Comparison of ENCODE assay signal across 8 cellular contexts in the genomic region with DNA sequence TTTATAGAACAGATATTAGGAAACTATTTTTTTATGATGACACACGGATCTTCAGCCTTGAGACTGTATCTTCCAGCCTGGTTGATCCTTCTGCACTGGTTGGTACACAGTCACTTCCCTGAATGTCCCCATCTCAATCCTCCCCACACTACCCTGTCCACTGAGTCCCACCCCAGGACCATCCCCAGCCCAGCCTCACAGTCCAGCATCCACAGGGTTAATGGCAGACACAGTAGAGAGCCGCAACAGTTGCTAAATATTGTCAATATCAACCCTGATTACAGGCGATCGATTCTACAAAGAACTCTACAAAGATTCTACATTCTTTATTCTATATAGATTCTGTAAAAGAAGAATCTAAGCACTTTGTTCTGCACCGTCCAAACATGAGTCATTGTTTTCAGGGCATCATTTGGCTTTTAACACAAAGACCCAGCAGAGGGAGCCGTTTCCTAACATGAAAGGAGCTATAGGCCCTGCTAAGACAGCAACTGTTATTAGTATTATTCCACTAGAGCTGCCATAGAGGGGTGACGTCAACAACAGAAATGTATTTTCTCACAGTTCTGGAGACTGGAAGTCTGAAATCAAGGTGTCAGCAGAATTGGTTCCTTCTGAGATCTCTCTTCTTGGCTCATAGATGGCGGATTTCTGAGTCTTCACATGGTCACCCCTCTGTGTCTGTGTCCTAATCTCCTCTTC. TPM values are rescaled to one million over a fixed set of nuclear protein-coding genes. Genes with fewer than 3 reads are reported as not detected.
DNase-seq lines count a peak whose midpoint lies in the region; ATAC-seq, FAIRE-seq and TF ChIP-seq lines count a peak whose summit lies in the region.

No MANE protein-coding gene starts in this region.

- H3K9ac ChIP-seq in DND-41 (ENCODE audit: low read depth, low read length): no peak overlapping the region

- ATAC-seq in DND-41 (ENCODE audit: insufficient read depth, low read depth) (peak; percentile 94), GM21786 (IDR thresholded peaks at IDR 0.05; ENCODE audit: unreplicated experiment) (peak; percentile 80)

- intact Hi-C loops in activated T-helper 1 cell treated with anti-CD3 and anti-CD28 coated beads, Interleukin-12 subunit alpha, Interleukin-12 subunit beta, Interleukin-2, Interleukin-4 antibody, amounts not matched to agents 30 ng/mL and 10 ng/mL and 1 ng/mL, durations not matched to agents 14 hours and 24 hours and 36 hours (cut with micrococcal nuclease): loop anchor here (1.0 to 5.0 kb wide), 6 partner anchors 67 to 408 kb away; a partner anchor contains a TSS
- intact Hi-C loops in thyroid gland (cut with DNase I): loop anchor here (5.0 to 10.0 kb wide), 2 partner anchors 65 to 248 kb away; a partner anchor contains a TSS

- H3K4me2 ChIP-seq in DND-41 (ENCODE audit: insufficient read depth, low read length): no peak overlapping the region

- peak; percentile 79 for FAIRE-seq in RCC 7860 (lab: Jason Lieb, UNC)

- TF ChIP-seq CTCF in DND-41 (IDR thresholded peaks at IDR 0.05; ENCODE audit: borderline replicate concordance, extremely low read depth, low read length, poor library complexity, severe bottlenecking) (peak; percentile 94), LNCAP (IDR thresholded peaks at IDR 0.05) (peak; percentile 65), fibroblast of the aortic adventitia (IDR thresholded peaks at IDR 0.05; ENCODE audit: insufficient read depth, low read length) (peak; percentile 81), thyroid gland (IDR thresholded peaks at IDR 0.05) (peak; percentile 44 to 93 (median 84))

- no peak overlapping the region for H3K27ac Mint-ChIP-seq in activated T-helper 1 cell treated with anti-CD3 and anti-CD28 coated beads, Interleukin-12 subunit alpha, Interleukin-12 subunit beta, Interleukin-2, Interleukin-4 antibody, amounts not matched to agents 30 ng/mL and 10 ng/mL and 1 ng/mL, durations not matched to agents 14 hours and 24 hours and 36 hours

- no peaks in the 10 kb centered on the region for H3K9me3 ChIP-seq in DND-41 (ENCODE audit: insufficient read depth, low read length, severe bottlenecking)
- H3K9me3 ChIP-seq in thyroid gland: no peaks in the 10 kb centered on the region

- peaks cover 27% of the 10 kb centered on the region for H3K4me1 Mint-ChIP-seq in activated T-helper 1 cell treated with anti-CD3 and anti-CD28 coated beads, Interleukin-12 subunit alpha, Interleukin-12 subunit beta, Interleukin-2, Interleukin-4 antibody, amounts not matched to agents 30 ng/mL and 10 ng/mL and 1 ng/mL, durations not matched to agents 14 hours and 24 hours and 36 hours (ENCODE audit: low read depth)

- DNase-seq in DND-41 (peak; percentile 85), RCC 7860 (ENCODE audit: low spot score) (peak; percentile 76), fibroblast of the aortic adventitia (ENCODE audit: low read depth) (peak; percentile 97), nucleus accumbens (lab: John Stamatoyannopoulos, UW) (peak in 49 of 56 donors; percentile 8 to 91 (median 68)), thyroid gland (peak; percentile 79 to 82)
- peak; percentile 67 for DNase-seq in activated T-helper 1 cell treated with anti-CD3 and anti-CD28 coated beads, Interleukin-12 subunit alpha, Interleukin-12 subunit beta, Interleukin-2, Interleukin-4 antibody, amounts not matched to agents 30 ng/mL and 10 ng/mL and 1 ng/mL, durations not matched to agents 14 hours and 24 hours and 36 hours (ENCODE audit: low spot score)

- H3K4me1 ChIP-seq in DND-41 (ENCODE audit: insufficient read depth, low read length) (peaks cover 12% of the 10 kb centered on the region), thyroid gland (peaks cover 0 to 25% of the 10 kb centered on the region in 2 donors)

- no peak overlapping the region for H3K4me3 ChIP-seq in DND-41 (ENCODE audit: low read depth in 1 of 2, low read length in 2 of 2)
- no peak overlapping the region for H3K4me3 ChIP-seq in fibroblast of the aortic adventitia (ENCODE audit: low read depth, low read length)
- no peak overlapping the region for H3K4me3 ChIP-seq in thyroid gland (replicated peaks in 1 of 3)

- H3K27me3 ChIP-seq in DND-41 (ENCODE audit: insufficient read depth, low read length, poor library complexity) (no peaks in the 10 kb centered on the region), thyroid gland (no peaks in the 10 kb centered on the region)

- no peaks in the 10 kb centered on the region for H3K9me3 Mint-ChIP-seq in activated T-helper 1 cell treated with anti-CD3 and anti-CD28 coated beads, Interleukin-12 subunit alpha, Interleukin-12 subunit beta, Interleukin-2, Interleukin-4 antibody, amounts not matched to agents 30 ng/mL and 10 ng/mL and 1 ng/mL, durations not matched to agents 14 hours and 24 hours and 36 hours

- WGBS in thyroid gland, 2 donors: 21 to 24% methylated on average over 8 of the region's 8 CpGs

- H3K79me2 ChIP-seq in DND-41 (ENCODE audit: insufficient read depth, low read length): no peaks in the 10 kb centered on the region

- peaks cover 28% of the 10 kb centered on the region for H3K27me3 Mint-ChIP-seq in activated T-helper 1 cell treated with anti-CD3 and anti-CD28 coated beads, Interleukin-12 subunit alpha, Interleukin-12 subunit beta, Interleukin-2, Interleukin-4 antibody, amounts not matched to agents 30 ng/mL and 10 ng/mL and 1 ng/mL, durations not matched to agents 14 hours and 24 hours and 36 hours (ENCODE audit: insufficient read depth)

- H3K27ac ChIP-seq in DND-41 (ENCODE audit: low read length) (peak overlapping the region; percentile 59), thyroid gland (no peak overlapping the region)

- H3K36me3 Mint-ChIP-seq in activated T-helper 1 cell treated with anti-CD3 and anti-CD28 coated beads, Interleukin-12 subunit alpha, Interleukin-12 subunit beta, Interleukin-2, Interleukin-4 antibody, amounts not matched to agents 30 ng/mL and 10 ng/mL and 1 ng/mL, durations not matched to agents 14 hours and 24 hours and 36 hours (ENCODE audit: low read depth): no peaks in the 10 kb centered on the region

- no peaks in the 10 kb centered on the region for H3K36me3 ChIP-seq in DND-41 (ENCODE audit: insufficient read depth, low read length)
- H3K36me3 ChIP-seq in thyroid gland: no peaks in the 10 kb centered on the region

- no peak for TF ChIP-seq POLR2A in thyroid gland (IDR thresholded peaks at IDR 0.05)

- no peaks in the 10 kb centered on the region for H4K20me1 ChIP-seq in DND-41 (ENCODE audit: insufficient read depth, low read length)

- H2AFZ ChIP-seq in DND-41 (ENCODE audit: low read depth, low read length): peak overlapping the region; percentile 14; the same call in 1 of the 2 replicates

- no peak overlapping the region for H3K4me3 Mint-ChIP-seq in activated T-helper 1 cell treated with anti-CD3 and anti-CD28 coated beads, Interleukin-12 subunit alpha, Interleukin-12 subunit beta, Interleukin-2, Interleukin-4 antibody, amounts not matched to agents 30 ng/mL and 10 ng/mL and 1 ng/mL, durations not matched to agents 14 hours and 24 hours and 36 hours

RNA-seq across cellular contexts. Expression of a gene that starts 30.1 kb away (rescaled TPM):
- 33.3 and 33.5 TPM in 2 replicates for total RNA-seq in activated T-helper 1 cell treated with anti-CD3 and anti-CD28 coated beads, Interleukin-12 subunit alpha, Interleukin-12 subunit beta, Interleukin-2, Interleukin-4 antibody, amounts not matched to agents 30 ng/mL and 10 ng/mL and 1 ng/mL, durations not matched to agents 14 hours and 24 hours and 36 hours
- total RNA-seq in fibroblast of the aortic adventitia (ENCODE audit: low replicate concordance) (6.0 and 6.5 TPM in 2 replicates), thyroid gland (10 to 100 TPM in 1 of 4 donors, 1 to 10 TPM in 3; 6.6 to 11.0 (median 7.8) TPM)
